8 cellular contexts compared by ENCODE assay signal in the genomic region with DNA sequence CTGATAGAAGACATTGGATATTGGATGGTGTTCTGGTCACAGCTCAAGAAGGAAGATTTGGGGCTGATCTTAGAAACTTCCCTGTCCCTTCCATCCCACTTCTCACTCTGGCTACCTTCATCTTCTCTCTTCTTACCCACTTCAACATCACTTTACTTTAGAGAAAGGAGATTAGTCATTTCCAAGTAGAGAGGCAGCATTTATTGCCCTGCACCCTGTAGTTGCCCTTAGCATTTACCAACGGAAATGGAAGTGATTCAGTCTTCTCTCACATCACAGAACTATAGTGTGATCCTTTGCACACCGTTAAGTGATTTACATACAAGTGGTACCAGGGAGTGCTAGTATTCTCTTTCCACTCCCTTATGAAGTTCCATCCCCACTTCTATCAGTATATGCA. TPM values are rescaled to one million over a fixed set of nuclear protein-coding genes. Genes with fewer than 3 reads are reported as not detected.
A peak's percentile ranks its signal among the peaks of the same experiment; 100 is the strongest.
DNase-seq lines count a peak whose midpoint lies in the region; ATAC-seq and TF ChIP-seq lines count a peak whose summit lies in the region.

No MANE protein-coding gene starts in this region.

- H3K9me3 ChIP-seq in BLaER1 treated with 17β-estradiol and CSF1 and Interleukin-3, amounts not matched to agents 10 nM and 100 nM (replicated peaks in 1 of 11) = no peaks in the 10 kb centered on the region
- H3K9me3 ChIP-seq in hepatocyte (ENCODE audit: low read depth) = no peaks in the 10 kb centered on the region
- no peaks in the 10 kb centered on the region for H3K9me3 ChIP-seq in aorta (ENCODE audit: control insufficient read depth, low read length)

- H3K27me3 ChIP-seq in BLaER1 treated with 17β-estradiol and CSF1 and Interleukin-3, amounts not matched to agents 10 nM and 100 nM = no peaks in the 10 kb centered on the region
- H3K27me3 ChIP-seq in hepatocyte (no peaks in the 10 kb centered on the region), aorta (ENCODE audit: control insufficient read depth in 1 of 2, insufficient read depth in 2 of 2, low read length in 1 of 2) (no peaks in the 10 kb centered on the region)

- no peak overlapping the region for H3K4me3 ChIP-seq in BLaER1 treated with 17β-estradiol and CSF1 and Interleukin-3, amounts not matched to agents 10 nM and 100 nM
- H3K4me3 ChIP-seq in hepatocyte = no peak overlapping the region
- H3K4me3 ChIP-seq in aorta (ENCODE audit: low read length in 2 of 2) = no peak overlapping the region

- peak overlapping the region in 7 of 11 experiments; percentile 57 to 88 (median 74); a peak in 11 of 22 replicates for H3K4me2 ChIP-seq in BLaER1 treated with 17β-estradiol and CSF1 and Interleukin-3, amounts not matched to agents 10 nM and 100 nM
- no peak overlapping the region for H3K4me2 ChIP-seq in hepatocyte

- H3K79me2 ChIP-seq in hepatocyte = no peaks in the 10 kb centered on the region

- H3K4me3 Mint-ChIP-seq in activated CD4-positive, alpha-beta T cell treated with anti-CD3 and anti-CD28 coated beads, Interleukin-2, amount 10 ng/mL, durations not matched to agents 7 days and 5 days = no peak overlapping the region

- peaks cover 54% of the 10 kb centered on the region for H3K4me1 Mint-ChIP-seq in activated CD4-positive, alpha-beta T cell treated with anti-CD3 and anti-CD28 coated beads, Interleukin-2, amount 10 ng/mL, durations not matched to agents 7 days and 5 days

- H3K9ac ChIP-seq in BLaER1 treated with 17β-estradiol and CSF1 and Interleukin-3, amounts not matched to agents 10 nM and 100 nM = peak overlapping the region in 1 of 11 experiments; percentile 44; a peak in 2 of 22 replicates

- WGBS in hepatocyte (ENCODE audit: low lambda C conversion rate, missing lambda C conversion rate) = 57% methylated on average over 2 of the region's 2 CpGs
- 80 to 85% methylated on average over 2 of the region's 2 CpGs for WGBS in aorta, 2 donors

- H3K27me3 Mint-ChIP-seq in activated CD4-positive, alpha-beta T cell treated with anti-CD3 and anti-CD28 coated beads, Interleukin-2, amount 10 ng/mL, durations not matched to agents 7 days and 5 days = no peaks in the 10 kb centered on the region

- POLR2A ChIA-PET in activated CD4-positive, alpha-beta T cell treated with anti-CD3 and anti-CD28 coated beads, Interleukin-2, amount 10 ng/mL, durations not matched to agents 7 days and 5 days (lab: Charles Lee) = interaction anchor here (1.1 to 1.3 kb wide), 3 partner anchors 34 to 51 kb away, joined by 4 to 6 read pairs (median 5); no protein-coding TSS in a partner anchor

- DNase-seq in H4 (ENCODE audit: low spot score) = peak; percentile 48
- peak; percentile 50 for DNase-seq in activated CD4-positive, alpha-beta T cell treated with anti-CD3 and anti-CD28 coated beads, Interleukin-2, amount 10 ng/mL, durations not matched to agents 7 days and 5 days
- no peak for DNase-seq in hepatocyte (ENCODE audit: low spot score)
- DNase-seq in aorta = no peak
- no peak for DNase-seq in NCI-H774 (lab: John Stamatoyannopoulos, UW)
- no peak for DNase-seq in NCI-H2107 treated with DMSO at 0.1 percent for 48 hours (lab: John Stamatoyannopoulos, UW; ENCODE audit: unreplicated experiment)
- DNase-seq in NCI-H1105 (lab: John Stamatoyannopoulos, UW) = no peak

- H2AFZ ChIP-seq in hepatocyte = no peak overlapping the region

- H3K4me1 ChIP-seq in BLaER1 treated with 17β-estradiol and CSF1 and Interleukin-3, amounts not matched to agents 10 nM and 100 nM = peaks cover 13 to 91% (median 61%) of the 10 kb centered on the region in 10 experiments
- H3K4me1 ChIP-seq in hepatocyte (ENCODE audit: insufficient read depth) (peaks cover 36% of the 10 kb centered on the region), aorta (ENCODE audit: control insufficient read depth in 1 of 2, insufficient read depth in 2 of 2, low read length in 2 of 2) (peaks cover 7 to 10% of the 10 kb centered on the region in 2 donors)

- ATAC-seq in aorta (ENCODE audit: low FRiP score) = no peak

- intact Hi-C loops in aorta (cut with DNase I) = loop anchor here (5.0 to 10.0 kb wide), 2 partner anchors 53 to 164 kb away; partner anchors contain the start of gene PHLDA1 (in 2 of the 2)

- H3K27ac ChIP-seq in BLaER1 treated with 17β-estradiol and CSF1 and Interleukin-3, amounts not matched to agents 10 nM and 100 nM = peak overlapping the region in 5 of 11 experiments; percentile 25 to 82 (median 78); a peak in 9 of 22 replicates
- H3K27ac ChIP-seq in hepatocyte (peak overlapping the region; percentile 91), aorta (ENCODE audit: low read depth in 1 of 2, low read length in 2 of 2) (peak overlapping the region; percentile 87 to 90)

- no peak for TF ChIP-seq CTCF in hepatocyte (IDR thresholded peaks at IDR 0.05; ENCODE audit: poor library complexity)

- H3K9me3 Mint-ChIP-seq in activated CD4-positive, alpha-beta T cell treated with anti-CD3 and anti-CD28 coated beads, Interleukin-2, amount 10 ng/mL, durations not matched to agents 7 days and 5 days = no peaks in the 10 kb centered on the region

- no peaks in the 10 kb centered on the region for H3K36me3 Mint-ChIP-seq in activated CD4-positive, alpha-beta T cell treated with anti-CD3 and anti-CD28 coated beads, Interleukin-2, amount 10 ng/mL, durations not matched to agents 7 days and 5 days (ENCODE audit: low read depth)

- peak overlapping the region; percentile 76 for H3K27ac Mint-ChIP-seq in activated CD4-positive, alpha-beta T cell treated with anti-CD3 and anti-CD28 coated beads, Interleukin-2, amount 10 ng/mL, durations not matched to agents 7 days and 5 days

- no peaks in the 10 kb centered on the region for H3K9me2 ChIP-seq in hepatocyte (replicated peaks; ENCODE audit: insufficient read depth)

- no peaks in the 10 kb centered on the region for H3K36me3 ChIP-seq in BLaER1 treated with 17β-estradiol and CSF1 and Interleukin-3, amounts not matched to agents 10 nM and 100 nM
- no peaks in the 10 kb centered on the region for H3K36me3 ChIP-seq in hepatocyte (replicated peaks; ENCODE audit: insufficient read depth, low read depth)
- H3K36me3 ChIP-seq in aorta (ENCODE audit: control insufficient read depth in 1 of 2, insufficient read depth in 2 of 2, low read length in 1 of 2) = no peaks in the 10 kb centered on the region

- CTCF ChIA-PET in activated CD4-positive, alpha-beta T cell treated with anti-CD3 and anti-CD28 coated beads, Interleukin-2, amount 10 ng/mL, durations not matched to agents 7 days and 5 days (lab: Charles Lee) = interaction anchor here (0.6 to 2.5 kb wide), 11 partner anchors 10 to 163 kb away, joined by 3 to 9 read pairs (median 3); partner anchors contain the start of gene PHLDA1

- H4K20me1 ChIP-seq in BLaER1 treated with 17β-estradiol and CSF1 and Interleukin-3, amounts not matched to agents 10 nM and 100 nM = no peaks in the 10 kb centered on the region
- H4K20me1 ChIP-seq in hepatocyte (ENCODE audit: insufficient read depth, poor library complexity, severe bottlenecking) = no peaks in the 10 kb centered on the region

RNA-seq across cellular contexts. Expression of gene PHLDA1, which starts 52.4 kb away (rescaled TPM):
- 19.5 and 25.1 TPM in 2 replicates for total RNA-seq in H4 (2014; rRNA removed; shearing (Covaris generic))
- total RNA-seq in activated CD4-positive, alpha-beta T cell treated with anti-CD3 and anti-CD28 coated beads, Interleukin-2, amount 10 ng/mL, durations not matched to agents 7 days and 5 days = 1 to 10 TPM; 3.8 to 3.9 TPM
- 47.9 and 50.8 TPM in 2 replicates for total RNA-seq in hepatocyte
- 29.9 and 37.2 TPM in 2 replicates for polyA plus RNA-seq in hepatocyte
- 10 to 100 TPM; 16.6 to 25.9 TPM for total RNA-seq in aorta
- 10 to 100 TPM in 1 of 2 donors, 1 to 10 TPM in 1; 9.0 to 26.9 TPM for polyA plus RNA-seq in aorta

Comparison
In these comparisons a context has a peak if more than half of its experiments do, and no peak if none do; other contexts are left out.
1. DNase-seq: peak in H4 (single experiment) and activated CD4-positive, alpha-beta T cell treated with anti-CD3 and anti-CD28 coated beads, Interleukin-2, amount 10 ng/mL, durations not matched to agents 7 days and 5 days (single experiment); none in hepatocyte (single experiment), aorta (0 of 2), NCI-H774 (single experiment), NCI-H2107 treated with DMSO at 0.1 percent for 48 hours (single experiment) and NCI-H1105 (single experiment).